ENCODE assay signal across 23 cellular contexts in genomic region chr9:92032891-92033290, GRCh38.
"Had no signal": no experiment of that assay in that cellular context is flagged by ENCODE, and none has a peak within 500 bp of the region (broad histone marks: within the 10 kb centered on the region; RNA-seq: fewer than 3 reads in every experiment).

No MANE protein-coding gene starts in this region.

- DNase-seq: cortex of kidney; effector memory CD8-positive, alpha-beta T cell; foreskin fibroblast; heart left ventricle; left cardiac atrium; left lung; mesendoderm; natural killer cell; occipital lobe; ovary; psoas muscle; right cardiac atrium; sigmoid colon; stimulated activated CD4-positive, alpha-beta T cell treated with anti-CD3 and anti-CD28 coated beads, Interleukin-2, amount 100 ng/mL, for 24 hours; stimulated activated CD4-positive, alpha-beta T cell treated with anti-CD3 and anti-CD28 coated beads, Interleukin-4, amount 100 ng/mL, for 24 hours; stimulated activated naive CD4-positive, alpha-beta T cell treated with Interleukin-2 at 50 U/mL for 16 hours; stomach; tibial artery had no signal

- H3K27ac Mint-ChIP-seq: natural killer cell, type B pancreatic cell had no signal

- H3K27ac ChIP-seq: gastroesophageal sphincter, heart left ventricle, hepatocyte, left lung, ovary, psoas muscle, tibial artery had no signal

- H3K4me3 ChIP-seq: gastroesophageal sphincter, heart left ventricle, hepatocyte, left lung, ovary, psoas muscle, sigmoid colon, stomach, tibial artery had no signal

- H3K4me3 Mint-ChIP-seq: effector memory CD8-positive, alpha-beta T cell; natural killer cell; stimulated activated effector memory CD8-positive, alpha-beta T cell treated with anti-CD3 and anti-CD28 coated beads, Interleukin-12 subunit alpha, Interleukin-12 subunit beta, amount 100 ng/mL, for 72 hours; type B pancreatic cell had no signal

- H3K9me3 ChIP-seq: gastroesophageal sphincter, heart left ventricle, left lung, ovary, psoas muscle, sigmoid colon, stomach, tibial artery had no signal

- H3K4me1 ChIP-seq: heart left ventricle, left lung, psoas muscle, tibial artery had no signal

- H3K9me3 Mint-ChIP-seq: effector memory CD8-positive, alpha-beta T cell; natural killer cell; stimulated activated effector memory CD8-positive, alpha-beta T cell treated with anti-CD3 and anti-CD28 coated beads, Interleukin-12 subunit alpha, Interleukin-12 subunit beta, amount 100 ng/mL, for 72 hours; type B pancreatic cell had no signal

- H3K27me3 Mint-ChIP-seq: effector memory CD8-positive, alpha-beta T cell; type B pancreatic cell had no signal

- H3K4me1 Mint-ChIP-seq: natural killer cell; stimulated activated effector memory CD8-positive, alpha-beta T cell treated with anti-CD3 and anti-CD28 coated beads, Interleukin-12 subunit alpha, Interleukin-12 subunit beta, amount 100 ng/mL, for 72 hours had no signal

- H3K27me3 ChIP-seq: gastroesophageal sphincter, heart left ventricle, hepatocyte, left lung, ovary, sigmoid colon, stomach, tibial artery had no signal

- ATAC-seq: effector memory CD8-positive, alpha-beta T cell; esophagus mucosa; gastroesophageal sphincter; heart left ventricle; left cardiac atrium; left lung; natural killer cell; psoas muscle; right cardiac atrium; stimulated activated effector memory CD8-positive, alpha-beta T cell treated with anti-CD3 and anti-CD28 coated beads, Interleukin-12 subunit alpha, Interleukin-12 subunit beta, amount 100 ng/mL, for 72 hours had no signal

- H3K36me3 ChIP-seq: ovary had no signal
